In genomic region chr7:17598305-17598704, GRCh38 we compare ENCODE assay signal across 18 cellular contexts.
A peak's percentile ranks its signal among the peaks of the same experiment; 100 is the strongest.
DNase-seq lines count a peak whose midpoint lies in the region; ATAC-seq, FAIRE-seq and TF ChIP-seq lines count a peak whose summit lies in the region.
"Had no signal": no experiment of that assay in that cellular context is flagged by ENCODE, and none has a peak within 500 bp of the region (broad histone marks: within the 10 kb centered on the region; RNA-seq: fewer than 3 reads in every experiment).

No MANE protein-coding gene starts in this region.

- H3K36me3 ChIP-seq in breast epithelium (no peaks in the 10 kb centered on the region), bronchial epithelial cell (ENCODE audit: control insufficient read depth, insufficient read depth, low read length) (no peaks in the 10 kb centered on the region), H7 (replicated peaks; ENCODE audit: control insufficient read depth, insufficient read depth, low read length) (no peaks in the 10 kb centered on the region)
- H3K36me3 ChIP-seq: BLaER1 treated with 17β-estradiol and CSF1 and Interleukin-3, amounts not matched to agents 10 nM and 100 nM; HAP-1 had no signal

- H3K9me3 Mint-ChIP-seq in MCF 10A (ENCODE audit: unreplicated experiment) = no peaks in the 10 kb centered on the region

- no peak for FAIRE-seq in bronchial epithelial cell (lab: Jason Lieb, UNC)
- FAIRE-seq: G401.6, GM12892, GM19239 had no signal

- DNase-seq in MCF 10A (ENCODE audit: unreplicated experiment) = no peak
- no peak for DNase-seq in breast epithelium (ENCODE audit: low spot score in 2 of 2)
- peak; percentile 29 for DNase-seq in bronchial epithelial cell (ENCODE audit: low read depth)
- no peak for DNase-seq in left colon
- no peak for DNase-seq in H7
- no peak for DNase-seq in activated CD4-positive, alpha-beta T cell treated with anti-CD3 and anti-CD28 coated beads for 48 hours
- DNase-seq: 8988T; ACHN; CD4-positive, CD25-positive, alpha-beta regulatory T cell; DMS 273 treated with DMSO at 0.1 percent for 48 hours; DMS79 treated with DMSO at 0.1 percent for 48 hours; GOT3 had no signal

- no peaks in the 10 kb centered on the region for H3K27me3 Mint-ChIP-seq in MCF 10A (ENCODE audit: insufficient read depth, unreplicated experiment)

- no peaks in the 10 kb centered on the region for H3K4me1 ChIP-seq in breast epithelium
- H3K4me1 ChIP-seq: BLaER1 treated with 17β-estradiol and CSF1 and Interleukin-3, amounts not matched to agents 10 nM and 100 nM; HAP-1 had no signal

- TF ChIP-seq CTCF in MCF 10A (IDR thresholded peaks at IDR 0.05; ENCODE audit: unreplicated experiment) (no peak), breast epithelium (IDR thresholded peaks at IDR 0.05) (no peak), bronchial epithelial cell (IDR thresholded peaks at IDR 0.05; ENCODE audit: insufficient read depth, low read length, severe bottlenecking) (no peak)

- H3K9me3 ChIP-seq in breast epithelium = no peaks in the 10 kb centered on the region
- H3K9me3 ChIP-seq: HAP-1 had no signal

- H3K27me3 ChIP-seq in breast epithelium (no peaks in the 10 kb centered on the region), bronchial epithelial cell (ENCODE audit: control insufficient read depth, insufficient read depth, low read length) (no peaks in the 10 kb centered on the region), H7 (ENCODE audit: control insufficient read depth, insufficient read depth, low read length) (no peaks in the 10 kb centered on the region)
- H3K27me3 ChIP-seq: BLaER1 treated with 17β-estradiol and CSF1 and Interleukin-3, amounts not matched to agents 10 nM and 100 nM had no signal

- H3K4me3 ChIP-seq in breast epithelium = no peak overlapping the region
- no peak overlapping the region for H3K4me3 ChIP-seq in bronchial epithelial cell (ENCODE audit: low read depth, low read length)
- H3K4me3 ChIP-seq in H7 (ENCODE audit: insufficient read depth, low read depth, low read length) = no peak overlapping the region
- H3K4me3 ChIP-seq: BLaER1 treated with 17β-estradiol and CSF1 and Interleukin-3, amounts not matched to agents 10 nM and 100 nM; HAP-1 had no signal

- ATAC-seq in left colon (peak; percentile 66), GM18861 (IDR thresholded peaks at IDR 0.05; ENCODE audit: unreplicated experiment) (no peak)

- intact Hi-C loops in MCF 10A (cut with micrococcal nuclease) (loop anchor here (2.0 kb wide), 1 partner anchor 48 kb away; no protein-coding TSS in a partner anchor), breast epithelium (cut with DNase I; ENCODE audit: low total_unique reads) (no loop called here), left colon (cut with DNase I, micrococcal nuclease) (no loop called here)

- POLR2A ChIA-PET in MCF 10A (lab: Yijun Ruan, JAX) = interaction anchor here (0.7 to 4.6 kb wide), 12 partner anchors 26 to 614 kb away, joined by 3 to 51 read pairs (median 6); no protein-coding TSS in a partner anchor

- no peaks in the 10 kb centered on the region for H3K36me3 Mint-ChIP-seq in MCF 10A (ENCODE audit: insufficient read depth, unreplicated experiment)
- H3K36me3 Mint-ChIP-seq: CD4-positive, CD25-positive, alpha-beta regulatory T cell had no signal

- no peak overlapping the region for H3K27ac ChIP-seq in breast epithelium
- H3K27ac ChIP-seq: BLaER1 treated with 17β-estradiol and CSF1 and Interleukin-3, amounts not matched to agents 10 nM and 100 nM had no signal

- no TSS peak for BruUV-seq in MCF 10A (replicated peaks; lab: Mats Ljungman, UMichigan)

- TF ChIP-seq POLR2A in breast epithelium (IDR thresholded peaks at IDR 0.05) = no peak

- CTCF ChIA-PET in MCF 10A (lab: Yijun Ruan, JAX) = interaction anchor here (0.9 to 1.3 kb wide), 2 partner anchors 44 to 48 kb away, joined by 3 to 6 read pairs; no protein-coding TSS in a partner anchor

- H3K27ac Mint-ChIP-seq in MCF 10A (ENCODE audit: low read depth, unreplicated experiment) = peak overlapping the region; percentile 47

- H3K4me1 Mint-ChIP-seq in MCF 10A (ENCODE audit: insufficient read depth, unreplicated experiment) = peaks cover 29% of the 10 kb centered on the region
- H3K4me1 Mint-ChIP-seq: CD4-positive, CD25-positive, alpha-beta regulatory T cell had no signal

- H3K4me3 Mint-ChIP-seq in MCF 10A (ENCODE audit: unreplicated experiment) = no peak overlapping the region
- H3K4me3 Mint-ChIP-seq: CD4-positive, CD25-positive, alpha-beta regulatory T cell had no signal
